8 cellular contexts compared by ENCODE assay signal in genomic region chr10:6669269-6669859, GRCh38.
DNase-seq lines count a peak whose midpoint lies in the region; ATAC-seq, FAIRE-seq and TF ChIP-seq lines count a peak whose summit lies in the region.

No MANE protein-coding gene starts in this region.

- no peaks in the 10 kb centered on the region for H3K27me3 ChIP-seq in MM.1S (replicated peaks; ENCODE audit: insufficient read depth, low read length)
- H3K27me3 ChIP-seq in astrocyte (ENCODE audit: insufficient read depth, low read length): peaks cover 6% of the 10 kb centered on the region
- H3K27me3 ChIP-seq in kidney epithelial cell (ENCODE audit: control insufficient read depth, insufficient read depth, low read length): no peaks in the 10 kb centered on the region

- H3K4me3 ChIP-seq in MM.1S (ENCODE audit: low read length) (no peak overlapping the region), astrocyte (ENCODE audit: insufficient read depth, low read depth, low read length) (no peak overlapping the region), kidney epithelial cell (ENCODE audit: low read depth, low read length) (no peak overlapping the region)

- no peaks in the 10 kb centered on the region for H3F3A ChIP-seq in MM.1S (ENCODE audit: insufficient read depth, low read length)

- no peaks in the 10 kb centered on the region for H3K9me2 ChIP-seq in MM.1S (replicated peaks; ENCODE audit: insufficient read depth, low read length)

- H3K9ac ChIP-seq in MM.1S (ENCODE audit: low read length) (no peak overlapping the region), astrocyte (ENCODE audit: low read length) (no peak overlapping the region)

- H3K36me3 ChIP-seq in MM.1S (replicated peaks; ENCODE audit: insufficient read depth, low read length): no peaks in the 10 kb centered on the region
- no peaks in the 10 kb centered on the region for H3K36me3 ChIP-seq in astrocyte (ENCODE audit: insufficient read depth, low read length)
- no peaks in the 10 kb centered on the region for H3K36me3 ChIP-seq in kidney epithelial cell (ENCODE audit: control insufficient read depth, insufficient read depth, low read length)

- H3K36me3 Mint-ChIP-seq in astrocyte (ENCODE audit: low read depth, unreplicated experiment): no peaks in the 10 kb centered on the region

- no peak for FAIRE-seq in astrocyte (lab: Jason Lieb, UNC)

- H3K4me1 ChIP-seq in MM.1S (ENCODE audit: low read length): no peaks in the 10 kb centered on the region
- H3K4me1 ChIP-seq in astrocyte (ENCODE audit: insufficient read depth, low read length): no peaks in the 10 kb centered on the region

- H3K27ac ChIP-seq in MM.1S (ENCODE audit: low read length) (no peak overlapping the region), astrocyte (ENCODE audit: low read depth, low read length) (no peak overlapping the region)

- no peak overlapping the region for H3K4me3 Mint-ChIP-seq in astrocyte (ENCODE audit: unreplicated experiment)

- H3K27ac Mint-ChIP-seq in astrocyte (ENCODE audit: unreplicated experiment): no peak overlapping the region

- H3K4me1 Mint-ChIP-seq in astrocyte (ENCODE audit: low read depth, unreplicated experiment): no peaks in the 10 kb centered on the region

- no peak for ATAC-seq in HG03439 (IDR thresholded peaks at IDR 0.05; ENCODE audit: unreplicated experiment)
- ATAC-seq in GM21515 (IDR thresholded peaks at IDR 0.05; ENCODE audit: unreplicated experiment): no peak

- H2AFZ ChIP-seq in MM.1S (ENCODE audit: low read length): no peak overlapping the region
- no peak overlapping the region for H2AFZ ChIP-seq in astrocyte (ENCODE audit: low read depth, low read length)

- peaks cover 4% of the 10 kb centered on the region for H3K27me3 Mint-ChIP-seq in astrocyte (ENCODE audit: low read depth, unreplicated experiment)

- H3K79me2 ChIP-seq in MM.1S (ENCODE audit: low read length) (no peaks in the 10 kb centered on the region), astrocyte (ENCODE audit: insufficient read depth, low read length) (no peaks in the 10 kb centered on the region)

- no peaks in the 10 kb centered on the region for H4K20me1 ChIP-seq in MM.1S (ENCODE audit: insufficient read depth, low read length)
- no peaks in the 10 kb centered on the region for H4K20me1 ChIP-seq in astrocyte (ENCODE audit: insufficient read depth, low read length)

- H3K9me3 ChIP-seq in MM.1S (replicated peaks; ENCODE audit: insufficient read depth, low read length) (no peaks in the 10 kb centered on the region), astrocyte (ENCODE audit: insufficient read depth, low read depth, low read length) (no peaks in the 10 kb centered on the region)

- H3K9me3 Mint-ChIP-seq in astrocyte (ENCODE audit: unreplicated experiment): no peaks in the 10 kb centered on the region

- no peak overlapping the region for H3K4me2 ChIP-seq in MM.1S (ENCODE audit: low read depth, low read length)
- H3K4me2 ChIP-seq in astrocyte (ENCODE audit: low read length): no peak overlapping the region

- DNase-seq in NCI-H82 (lab: John Stamatoyannopoulos, UW): peak; percentile 44
- no peak for DNase-seq in NCI-H82 treated with DMSO at 0.1 percent for 48 hours (lab: John Stamatoyannopoulos, UW; ENCODE audit: unreplicated experiment)
- peak; percentile 50 for DNase-seq in MM.1S
- DNase-seq in astrocyte (ENCODE audit: low read depth): peak; percentile 33
- peak; percentile 26 for DNase-seq in kidney epithelial cell (ENCODE audit: low read depth)
- DNase-seq in COLO668 (lab: John Stamatoyannopoulos, UW; ENCODE audit: unreplicated experiment): no peak

- TF ChIP-seq CTCF in MM.1S (IDR thresholded peaks at IDR 0.05; ENCODE audit: low read length): peak; percentile 62
- TF ChIP-seq CTCF in astrocyte (IDR thresholded peaks at IDR 0.05; ENCODE audit: insufficient read depth, low read depth, low read length): peak; percentile 65
- TF ChIP-seq CTCF in kidney epithelial cell (IDR thresholded peaks at IDR 0.05; ENCODE audit: insufficient read depth, low read length, poor library complexity, severe bottlenecking): peak; percentile 66

Comparison
In these comparisons a context has a peak if more than half of its experiments do, and no peak if none do; other contexts are left out.
1. DNase-seq: peak in NCI-H82 (single experiment), MM.1S (single experiment), astrocyte (single experiment) and kidney epithelial cell (single experiment); none in NCI-H82 treated with DMSO at 0.1 percent for 48 hours (single experiment) and COLO668 (single experiment).
2. Peak in every context shown above with its lines, with median percentiles within 50 percentile points of each other: CTCF ChIP-seq.